Comparison of ENCODE assay signal across 21 cellular contexts in genomic region chr1:15931884-15932283, GRCh38. TPM values are rescaled to one million over a fixed set of nuclear protein-coding genes. Genes with fewer than 3 reads are reported as not detected.
DNase-seq lines count a peak whose midpoint lies in the region; ATAC-seq, FAIRE-seq and TF ChIP-seq lines count a peak whose summit lies in the region.
"Had no signal": no experiment of that assay in that cellular context is flagged by ENCODE, and none has a peak within 500 bp of the region (broad histone marks: within the 10 kb centered on the region; RNA-seq: fewer than 3 reads in every experiment).

No MANE protein-coding gene starts in this region.

- H3K4me1 Mint-ChIP-seq in natural killer cell treated with Interleukin-12 subunit alpha and Interleukin-12 subunit beta and Interleukin-15 and Interleukin-18, amount 100 ng/mL, for 72 hours (ENCODE audit: low read depth in 2 of 2) = peaks cover 12 to 15% of the 10 kb centered on the region in 2 donors
- H3K4me1 Mint-ChIP-seq in natural killer cell = no peaks in the 10 kb centered on the region
- H3K4me1 Mint-ChIP-seq in stimulated activated memory B cell treated with anti-CD40 and anti-IgM and Interleukin-4, amounts not matched to agents 10 μg/mL and 1 μg/mL and 100 μg/mL, for 72 hours = no peaks in the 10 kb centered on the region
- no peaks in the 10 kb centered on the region for H3K4me1 Mint-ChIP-seq in Calu3 (ENCODE audit: low read depth, unreplicated experiment)

- peak overlapping the region; percentile 16 to 64 for H3K27ac Mint-ChIP-seq in natural killer cell treated with Interleukin-12 subunit alpha and Interleukin-12 subunit beta and Interleukin-15 and Interleukin-18, amount 100 ng/mL, for 72 hours
- peak overlapping the region in 1 of 2 donors; percentile 43 for H3K27ac Mint-ChIP-seq in natural killer cell
- peak overlapping the region; percentile 30 for H3K27ac Mint-ChIP-seq in stimulated activated memory B cell treated with anti-CD40 and anti-IgM and Interleukin-4, amounts not matched to agents 10 μg/mL and 1 μg/mL and 100 μg/mL, for 72 hours
- H3K27ac Mint-ChIP-seq in Calu3 (ENCODE audit: unreplicated experiment) = no peak overlapping the region

- H3K27ac ChIP-seq in kidney (ENCODE audit: low read depth in 2 of 2, low read length in 2 of 2) (no peak overlapping the region), OCI-LY7 (ENCODE audit: low read depth, low read length, poor library complexity, severe bottlenecking) (no peak overlapping the region)
- H3K27ac ChIP-seq: A549 had no signal

- no peaks in the 10 kb centered on the region for H3K79me2 ChIP-seq in OCI-LY7 (ENCODE audit: insufficient read depth, low read depth, low read length)

- peaks cover 45% of the 10 kb centered on the region for H3K36me3 Mint-ChIP-seq in natural killer cell treated with Interleukin-12 subunit alpha and Interleukin-12 subunit beta and Interleukin-15 and Interleukin-18, amount 100 ng/mL, for 72 hours
- H3K36me3 Mint-ChIP-seq in natural killer cell (peaks cover 46% of the 10 kb centered on the region), Calu3 (ENCODE audit: insufficient read depth, unreplicated experiment) (peaks cover 74% of the 10 kb centered on the region)
- peaks cover 87% of the 10 kb centered on the region for H3K36me3 Mint-ChIP-seq in stimulated activated memory B cell treated with anti-CD40 and anti-IgM and Interleukin-4, amounts not matched to agents 10 μg/mL and 1 μg/mL and 100 μg/mL, for 72 hours

- H3K9me3 Mint-ChIP-seq in natural killer cell treated with Interleukin-12 subunit alpha and Interleukin-12 subunit beta and Interleukin-15 and Interleukin-18, amount 100 ng/mL, for 72 hours = no peaks in the 10 kb centered on the region
- no peaks in the 10 kb centered on the region for H3K9me3 Mint-ChIP-seq in natural killer cell
- H3K9me3 Mint-ChIP-seq in stimulated activated memory B cell treated with anti-CD40 and anti-IgM and Interleukin-4, amounts not matched to agents 10 μg/mL and 1 μg/mL and 100 μg/mL, for 72 hours = no peaks in the 10 kb centered on the region
- no peaks in the 10 kb centered on the region for H3K9me3 Mint-ChIP-seq in Calu3 (ENCODE audit: low read depth, unreplicated experiment)
- H3K9me3 Mint-ChIP-seq: IgD-negative memory B cell had no signal

- no peak overlapping the region for H3K4me3 Mint-ChIP-seq in natural killer cell treated with Interleukin-12 subunit alpha and Interleukin-12 subunit beta and Interleukin-15 and Interleukin-18, amount 100 ng/mL, for 72 hours
- H3K4me3 Mint-ChIP-seq in natural killer cell (no peak overlapping the region), Calu3 (ENCODE audit: low read depth, unreplicated experiment) (no peak overlapping the region)
- H3K4me3 Mint-ChIP-seq in stimulated activated memory B cell treated with anti-CD40 and anti-IgM and Interleukin-4, amounts not matched to agents 10 μg/mL and 1 μg/mL and 100 μg/mL, for 72 hours = no peak overlapping the region

- H2AFZ ChIP-seq in OCI-LY7 (ENCODE audit: low read length) = no peak overlapping the region

- intact Hi-C loops in natural killer cell (cut with micrococcal nuclease) (no loop called here), kidney (cut with DNase I) (no loop called here), Calu3 (cut with micrococcal nuclease; ENCODE audit: unreplicated experiment) (no loop called here), OCI-LY7 (cut with micrococcal nuclease; ENCODE audit: unreplicated experiment) (loop anchor here (5.0 kb wide), 1 partner anchor 115 kb away; no protein-coding TSS in a partner anchor)

- H3K9ac ChIP-seq in kidney (ENCODE audit: low read length in 2 of 2) = no peak overlapping the region

- peaks cover 61 to 88% of the 10 kb centered on the region in 2 donors for H3K36me3 ChIP-seq in kidney (ENCODE audit: control insufficient read depth in 1 of 2, insufficient read depth in 2 of 2, low read length in 2 of 2)
- peaks cover 99% of the 10 kb centered on the region for H3K36me3 ChIP-seq in OCI-LY7 (ENCODE audit: insufficient read depth, low read length)

- no peaks in the 10 kb centered on the region for H3K27me3 Mint-ChIP-seq in natural killer cell treated with Interleukin-12 subunit alpha and Interleukin-12 subunit beta and Interleukin-15 and Interleukin-18, amount 100 ng/mL, for 72 hours
- H3K27me3 Mint-ChIP-seq in natural killer cell (ENCODE audit: low read depth in 2 of 2) (no peaks in the 10 kb centered on the region), Calu3 (ENCODE audit: unreplicated experiment) (no peaks in the 10 kb centered on the region)
- no peaks in the 10 kb centered on the region for H3K27me3 Mint-ChIP-seq in stimulated activated memory B cell treated with anti-CD40 and anti-IgM and Interleukin-4, amounts not matched to agents 10 μg/mL and 1 μg/mL and 100 μg/mL, for 72 hours
- H3K27me3 Mint-ChIP-seq: IgD-negative memory B cell had no signal

- H3K4me3 ChIP-seq in kidney (ENCODE audit: low read length in 2 of 2) = no peak overlapping the region
- H3K4me3 ChIP-seq in OCI-LY7 (ENCODE audit: low read depth, low read length, poor library complexity, severe bottlenecking) = no peak overlapping the region
- H3K4me3 ChIP-seq: A549 had no signal

- FAIRE-seq in kidney (lab: Jason Lieb, UNC) = no peak
- FAIRE-seq: A549, GM19239 had no signal

- no TSS peak for BruUV-seq in Calu3 (replicated peaks; lab: Mats Ljungman, UMichigan)
- BruUV-seq in OCI-LY7 (replicated peaks; lab: Mats Ljungman, UMichigan) = no TSS peak

- H3K9me3 ChIP-seq in kidney (ENCODE audit: control insufficient read depth in 1 of 2, low read length in 2 of 2) (no peaks in the 10 kb centered on the region), OCI-LY7 (ENCODE audit: low read length) (no peaks in the 10 kb centered on the region)
- H3K9me3 ChIP-seq: A549, BE2C had no signal

- no peak for ATAC-seq in natural killer cell treated with Interleukin-12 subunit alpha and Interleukin-12 subunit beta and Interleukin-15 and Interleukin-18, amount 100 ng/mL, for 72 hours
- ATAC-seq in natural killer cell (no peak), HG02571 (IDR thresholded peaks at IDR 0.05; ENCODE audit: unreplicated experiment) (no peak)
- no peak for ATAC-seq in stimulated activated memory B cell treated with anti-CD40 and anti-IgM and Interleukin-4, amounts not matched to agents 10 μg/mL and 1 μg/mL and 100 μg/mL, for 72 hours
- ATAC-seq: A549 had no signal

- no peak for TF ChIP-seq CTCF in natural killer cell (IDR thresholded peaks at IDR 0.05)
- no peak for TF ChIP-seq CTCF in kidney (IDR thresholded peaks at IDR 0.05; ENCODE audit: borderline replicate concordance, extremely low read depth, insufficient read depth)
- no peak for TF ChIP-seq CTCF in Calu3 (IDR thresholded peaks at IDR 0.05; ENCODE audit: unreplicated experiment)
- TF ChIP-seq CTCF in OCI-LY7 (conservative IDR thresholded peaks at IDR 0.05; ENCODE audit: low read length) = no peak

- no peak for DNase-seq in natural killer cell treated with Interleukin-12 subunit alpha and Interleukin-12 subunit beta and Interleukin-15 and Interleukin-18, amount 100 ng/mL, for 72 hours (ENCODE audit: low spot score)
- no peak for DNase-seq in natural killer cell
- peak; percentile 24 for DNase-seq in kidney
- no peak for DNase-seq in Calu3
- DNase-seq in OCI-LY7 (ENCODE audit: low spot score) = no peak
- DNase-seq: BE2C, EL, GF-D8, Karpas-422, MV-4-11, NCI-H1105 treated with DMSO at 0.1 percent for 48 hours, NCI-H2029 treated with DMSO at 0.1 percent for 48 hours, NCI-H226, NCI-H510A treated with DMSO at 0.1 percent for 48 hours, NCI-H748 treated with DMSO at 0.1 percent for 48 hours, SIG-M5 had no signal

- CTCF ChIA-PET in Calu3 (lab: Charles Lee) (interaction anchor here (1.1 kb wide), 1 partner anchor 13 kb away, joined by 3 read pairs; no protein-coding TSS in a partner anchor), OCI-LY7 (lab: Charles Lee; ENCODE audit: unreplicated experiment) (no interaction called here)

- POLR2A ChIA-PET in OCI-LY7 (lab: Charles Lee) = no interaction called here

- no peaks in the 10 kb centered on the region for H4K20me1 ChIP-seq in OCI-LY7 (ENCODE audit: insufficient read depth, low read length)

- H3K9me2 ChIP-seq in OCI-LY7 (ENCODE audit: insufficient read depth, low read length) = no peaks in the 10 kb centered on the region

- H3K4me2 ChIP-seq in OCI-LY7 (ENCODE audit: low read length) = no peak overlapping the region
- H3K4me2 ChIP-seq: A549 had no signal

- H3K4me1 ChIP-seq in kidney (ENCODE audit: control insufficient read depth in 1 of 2, insufficient read depth in 1 of 2, low read depth in 1 of 2, low read length in 2 of 2) (no peaks in the 10 kb centered on the region), OCI-LY7 (ENCODE audit: insufficient read depth, low read length, poor library complexity, severe bottlenecking) (no peaks in the 10 kb centered on the region)
- H3K4me1 ChIP-seq: A549, BE2C had no signal

RNA-seq across cellular contexts. Expression of gene ZBTB17, which starts 44.0 kb away (rescaled TPM):
- 100 to 1,000 TPM in 1 of 2 donors, 10 to 100 TPM in 1; 75.6 to 102 TPM for total RNA-seq in natural killer cell treated with Interleukin-12 subunit alpha and Interleukin-12 subunit beta and Interleukin-15 and Interleukin-18, amount 100 ng/mL, for 72 hours
- 100 to 1,000 TPM in 1 of 3 donors, 10 to 100 TPM in 2; 86.0 to 100 (median 86.9) TPM for total RNA-seq in natural killer cell
- 41.5 TPM for total RNA-seq in kidney
- polyA plus RNA-seq in kidney (ENCODE audit: insufficient read depth, low read depth, low replicate concordance) = 33.1 TPM
- 22.1 and 26.6 TPM in 2 replicates for total RNA-seq in Calu3 (2022)
- 32.1 and 53.4 TPM in 2 replicates for total RNA-seq in OCI-LY7 (2014; rRNA removed; shearing (Covaris generic))
- total RNA-seq in OCI-LY7 (2022) = 51.1 and 52.9 TPM in 2 replicates
